ENCODE assay signal across 20 cellular contexts in the genomic region with DNA sequence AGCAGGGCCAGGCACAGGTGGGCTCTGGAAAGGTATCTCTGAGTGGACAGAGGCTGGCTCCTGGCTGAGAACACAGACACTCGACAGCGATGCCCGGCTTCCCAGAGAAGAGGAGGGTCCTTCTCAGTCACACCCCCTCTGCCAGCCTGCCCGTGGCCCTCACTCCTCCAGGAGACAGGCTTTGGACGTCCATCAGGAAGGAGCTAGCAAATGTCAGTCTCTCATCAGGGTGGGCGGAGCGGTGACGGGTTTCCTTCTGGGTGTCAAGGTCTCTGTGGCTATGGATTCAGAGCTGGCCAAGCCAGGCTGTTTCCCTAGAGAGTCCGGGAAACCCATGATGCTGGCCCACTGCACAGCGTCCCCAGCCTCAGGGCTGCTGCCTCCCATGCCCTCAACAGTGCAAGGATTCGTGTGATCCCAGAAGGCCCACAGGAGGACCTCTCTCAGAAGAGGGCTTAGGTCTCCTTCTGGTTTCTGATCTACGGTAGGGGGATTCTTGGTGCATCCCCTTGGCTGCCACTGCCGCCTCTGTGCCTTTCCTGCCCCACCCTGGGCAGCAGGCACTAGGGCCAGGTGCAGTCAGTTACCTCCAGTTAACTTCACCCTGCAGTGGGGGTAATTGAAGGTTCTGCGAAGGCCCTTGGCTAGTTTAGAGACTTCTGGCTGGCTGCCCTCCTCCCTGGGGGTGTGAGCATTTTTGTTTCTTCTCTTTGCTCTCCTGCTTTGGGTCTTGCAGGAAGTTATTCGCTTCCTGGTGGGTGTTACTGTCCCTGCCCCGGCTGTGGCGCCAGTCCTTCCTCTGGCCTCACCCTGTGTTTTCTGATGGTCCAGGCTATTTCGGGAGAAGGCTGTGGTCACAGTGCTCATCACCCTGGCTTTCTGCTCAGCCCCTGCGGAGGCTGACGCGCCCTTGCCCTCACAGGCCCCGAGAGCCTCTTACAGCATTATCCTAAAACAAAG.
DNase-seq lines count a peak whose midpoint lies in the region; FAIRE-seq and TF ChIP-seq lines count a peak whose summit lies in the region.
"Had no signal": no experiment of that assay in that cellular context is flagged by ENCODE, and none has a peak within 500 bp of the region (broad histone marks: within the 10 kb centered on the region; RNA-seq: fewer than 3 reads in every experiment).

No MANE protein-coding gene starts in this region.

- intact Hi-C loops in spleen (cut with DNase I; ENCODE audit: low total_unique reads) = no loop called here

- H3K36me3 ChIP-seq in spleen = no peaks in the 10 kb centered on the region
- H3K36me3 ChIP-seq: HAP-1 had no signal

- 44 to 57% (median 47%) methylated on average over 18 to 22 of the region's 22 CpGs for WGBS in spleen, 5 donors

- peak overlapping the region in 4 of 8 donors; percentile 3 to 45 (median 18) for H3K4me3 ChIP-seq in spleen
- H3K4me3 ChIP-seq in foreskin fibroblast (ENCODE audit: low read depth in 1 of 2, low read length in 2 of 2) = no peak overlapping the region
- H3K4me3 ChIP-seq: HAP-1 had no signal

- peaks cover 0 to 12% (median 0%) of the 10 kb centered on the region in 6 donors for H3K4me1 ChIP-seq in spleen
- H3K4me1 ChIP-seq: HAP-1 had no signal

- no peak for TF ChIP-seq POLR2A in spleen (IDR thresholded peaks at IDR 0.05)

- TF ChIP-seq CTCF in spleen (IDR thresholded peaks at IDR 0.05 in 8 of 11, conservative IDR thresholded peaks at IDR 0.05 in 3 of 11) (no peak), foreskin fibroblast (IDR thresholded peaks at IDR 0.05; ENCODE audit: low read depth, low read length) (no peak)

- H3K27ac ChIP-seq in spleen = peak overlapping the region; percentile 10 to 84 (median 74)

- DNase-seq in HT1080 (ENCODE audit: low read depth) (peak; percentile 58), RPMI8226 (peak; percentile 85), myocyte (ENCODE audit: low read depth) (peak; percentile 36), spleen (peak; percentile 84), foreskin fibroblast (no peak), HTR-8/SVneo (ENCODE audit: insufficient read length, low spot score) (no peak)
- no peak for DNase-seq in activated CD4-positive, alpha-beta T cell treated with anti-CD3 and anti-CD28 coated beads for 48 hours
- DNase-seq: ACHN; DMS 273 treated with DMSO at 0.1 percent for 48 hours; DND-41; NCI-H1105 treated with DMSO at 0.1 percent for 48 hours; NCI-H1694; NCI-H2081 treated with DMSO at 0.1 percent for 48 hours; NCI-H446 treated with DMSO at 0.1 percent for 48 hours; NCI-H69; NK-92 treated with Interleukin-12 subunit alpha and Interleukin-12 subunit beta, amount 100 ng/mL, for 24 hours; SHP77 had no signal

- no peak for FAIRE-seq in HTR-8/SVneo (lab: Jason Lieb, UNC)
- FAIRE-seq: RCC 7860 had no signal

- no peaks in the 10 kb centered on the region for H3K27me3 ChIP-seq in spleen (replicated peaks in 1 of 7)

- peaks cover 0 to 15% (median 0%) of the 10 kb centered on the region in 8 donors for H3K9me3 ChIP-seq in spleen
- H3K9me3 ChIP-seq: HAP-1, SK-N-SH had no signal

Comparison
In these comparisons a context has a peak if more than half of its experiments do, and no peak if none do; other contexts are left out.
1. DNase-seq: peak in HT1080 (single experiment), RPMI8226 (single experiment), myocyte (single experiment) and spleen (single experiment); none in foreskin fibroblast (0 of 2), activated CD4-positive, alpha-beta T cell treated with anti-CD3 and anti-CD28 coated beads for 48 hours (single experiment) and HTR-8/SVneo (single experiment).